19 cellular contexts compared by ENCODE assay signal in the genomic region with DNA sequence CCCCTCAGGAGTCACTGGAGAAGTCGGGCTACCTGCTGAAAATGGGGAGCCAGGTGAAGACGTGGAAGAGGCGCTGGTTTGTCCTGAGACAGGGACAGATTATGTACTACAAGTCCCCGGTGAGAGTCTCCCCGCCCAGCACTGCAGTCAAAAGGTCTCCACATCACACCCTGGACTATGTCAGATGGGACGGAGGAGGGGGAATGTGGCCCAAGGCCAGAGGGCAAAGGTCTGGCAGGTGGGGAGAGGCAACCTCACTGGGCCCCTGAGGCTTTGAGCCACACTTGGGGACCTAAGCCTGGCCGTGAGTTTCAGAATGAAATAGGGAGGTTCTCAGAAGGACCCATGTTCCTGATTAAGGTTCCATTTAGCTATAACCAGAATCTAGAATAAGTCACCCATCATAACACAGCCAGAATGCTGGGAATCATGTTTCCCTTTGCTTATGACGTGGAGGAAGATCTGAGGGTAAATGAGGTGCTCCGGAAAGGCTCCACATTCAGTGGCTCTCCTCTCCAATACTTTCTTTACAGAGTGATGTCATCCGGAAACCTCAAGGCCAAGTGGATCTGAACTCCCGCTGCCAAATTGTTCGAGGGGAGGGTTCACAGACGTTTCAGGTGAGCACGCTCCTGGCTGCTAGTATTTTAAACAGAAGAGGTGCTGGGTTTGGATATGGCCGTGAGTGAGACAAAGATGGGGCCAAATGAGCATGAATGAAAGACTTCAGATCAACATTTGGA.
"Had no signal": no experiment of that assay in that cellular context is flagged by ENCODE, and none has a peak within 500 bp of the region (broad histone marks: within the 10 kb centered on the region; RNA-seq: fewer than 3 reads in every experiment).

No MANE protein-coding gene starts in this region.

- H3K9me3 ChIP-seq: colonic mucosa, psoas muscle, suprapubic skin had no signal

- H3K27me3 ChIP-seq: brain microvascular endothelial cell, colonic mucosa, foreskin keratinocyte, suprapubic skin had no signal

- DNase-seq: activated CD4-positive, alpha-beta T cell treated with anti-CD3 and anti-CD28 coated beads for 36 hours; activated CD4-positive, alpha-beta T cell treated with anti-CD3 and anti-CD28 coated beads, Interleukin-2, amount 50 U/mL, for 48 hours; activated naive CD4-positive, alpha-beta T cell; brain microvascular endothelial cell; central memory CD4-positive, alpha-beta T cell; colonic mucosa; endodermal cell; foreskin keratinocyte; hippocampal formation; midbrain; psoas muscle; stimulated activated CD4-positive, alpha-beta T cell treated with anti-CD3 and anti-CD28 coated beads, Interleukin-4, amount 100 ng/mL, for 4 hours; stimulated activated naive B cell treated with anti-CD40 and anti-IgM and Interleukin-4, amounts not matched to agents 10 μg/mL and 1 μg/mL and 100 μg/mL, for 72 hours had no signal

- H3K4me1 ChIP-seq: colonic mucosa, foreskin keratinocyte, psoas muscle, suprapubic skin had no signal

- H3K27ac ChIP-seq: brain microvascular endothelial cell, colonic mucosa, epithelial cell of prostate, foreskin keratinocyte, psoas muscle, SK-N-MC, suprapubic skin had no signal

- H3K4me3 ChIP-seq: colonic mucosa, lung, psoas muscle, SK-N-MC, suprapubic skin had no signal

- H3K36me3 ChIP-seq: brain microvascular endothelial cell, colonic mucosa had no signal

- ATAC-seq: activated CD4-positive, alpha-beta T cell treated with anti-CD3 and anti-CD28 coated beads for 36 hours; foreskin keratinocyte; psoas muscle; right cardiac atrium; stimulated activated naive B cell treated with anti-CD40 and anti-IgM and Interleukin-4, amounts not matched to agents 10 μg/mL and 1 μg/mL and 100 μg/mL, for 72 hours; WTC11 had no signal
